15 cellular contexts compared by ENCODE assay signal in genomic region chr20:58173930-58174707, GRCh38. TPM values are rescaled to one million over a fixed set of nuclear protein-coding genes. Genes with fewer than 3 reads are reported as not detected.
DNase-seq lines count a peak whose midpoint lies in the region; ATAC-seq and TF ChIP-seq lines count a peak whose summit lies in the region.
"Had no signal": no experiment of that assay in that cellular context is flagged by ENCODE, and none has a peak within 500 bp of the region (broad histone marks: within the 10 kb centered on the region; RNA-seq: fewer than 3 reads in every experiment).

No MANE protein-coding gene starts in this region.

- WGBS in esophagus squamous epithelium, 2 donors = 51 to 65% methylated on average over 21 to 25 of the region's 26 CpGs

- no peak overlapping the region for H3K9ac ChIP-seq in neural progenitor cell

- peak overlapping the region; percentile 41 for H3K4me2 ChIP-seq in neural progenitor cell

- H3K79me2 ChIP-seq in neural progenitor cell (ENCODE audit: low read depth) = no peaks in the 10 kb centered on the region

- peaks cover 20% of the 10 kb centered on the region for H3K4me1 Mint-ChIP-seq in activated CD4-positive, alpha-beta T cell treated with anti-CD3 and anti-CD28 coated beads for 36 hours
- H3K4me1 Mint-ChIP-seq in activated CD4-positive, alpha-beta T cell treated with anti-CD3 and anti-CD28 coated beads, Interleukin-2, amount 10 ng/mL, durations not matched to agents 7 days and 5 days = peaks cover 12% of the 10 kb centered on the region
- peaks cover 48% of the 10 kb centered on the region for H3K4me1 Mint-ChIP-seq in neural progenitor cell

- H3K27ac ChIP-seq in esophagus squamous epithelium (peak overlapping the region; percentile 25 to 83 (median 72)), neural progenitor cell (no peak overlapping the region), uterus (peak overlapping the region; percentile 90 to 97)

- no peaks in the 10 kb centered on the region for H4K20me1 ChIP-seq in neural progenitor cell (ENCODE audit: low read depth)

- H2AFZ ChIP-seq in neural progenitor cell (replicated peaks) = peak overlapping the region; percentile 63

- H3K27me3 ChIP-seq in esophagus squamous epithelium (peaks cover 0 to 8% (median 0%) of the 10 kb centered on the region in 4 donors), neural progenitor cell (peaks cover 14% of the 10 kb centered on the region), uterus (no peaks in the 10 kb centered on the region)

- H3K4me3 ChIP-seq in esophagus squamous epithelium = peak overlapping the region in 2 of 4 donors; percentile 25 to 47
- H3K4me3 ChIP-seq in neural progenitor cell = no peak overlapping the region
- peak overlapping the region; percentile 30 to 34 for H3K4me3 ChIP-seq in uterus

- H3K9me3 Mint-ChIP-seq in activated CD4-positive, alpha-beta T cell treated with anti-CD3 and anti-CD28 coated beads for 36 hours (ENCODE audit: low read depth) = no peaks in the 10 kb centered on the region
- no peaks in the 10 kb centered on the region for H3K9me3 Mint-ChIP-seq in activated CD4-positive, alpha-beta T cell treated with anti-CD3 and anti-CD28 coated beads, Interleukin-2, amount 10 ng/mL, durations not matched to agents 7 days and 5 days
- no peaks in the 10 kb centered on the region for H3K9me3 Mint-ChIP-seq in neural progenitor cell
- H3K9me3 Mint-ChIP-seq: activated naive CD4-positive, alpha-beta T cell treated with anti-CD3 and anti-CD28 coated beads, Interleukin-2, amount 50 U/mL, for 24 hours had no signal

- H3K4me3 Mint-ChIP-seq in activated CD4-positive, alpha-beta T cell treated with anti-CD3 and anti-CD28 coated beads for 36 hours = no peak overlapping the region
- no peak overlapping the region for H3K4me3 Mint-ChIP-seq in activated CD4-positive, alpha-beta T cell treated with anti-CD3 and anti-CD28 coated beads, Interleukin-2, amount 10 ng/mL, durations not matched to agents 7 days and 5 days
- peak overlapping the region; percentile 53 for H3K4me3 Mint-ChIP-seq in neural progenitor cell
- H3K4me3 Mint-ChIP-seq: activated naive CD4-positive, alpha-beta T cell treated with anti-CD3 and anti-CD28 coated beads, Interleukin-2, amount 50 U/mL, for 24 hours had no signal

- CTCF ChIA-PET in activated CD4-positive, alpha-beta T cell treated with anti-CD3 and anti-CD28 coated beads for 36 hours (lab: Charles Lee) = interaction anchor here (0.8 kb wide), 1 partner anchor 578 kb away, joined by 4 read pairs; no protein-coding TSS in a partner anchor
- CTCF ChIA-PET in activated CD4-positive, alpha-beta T cell treated with anti-CD3 and anti-CD28 coated beads, Interleukin-2, amount 10 ng/mL, durations not matched to agents 7 days and 5 days (lab: Charles Lee) = no interaction called here

- H3K9me3 ChIP-seq in esophagus squamous epithelium (no peaks in the 10 kb centered on the region), neural progenitor cell (ENCODE audit: low read depth) (no peaks in the 10 kb centered on the region), uterus (no peaks in the 10 kb centered on the region)
- H3K9me3 ChIP-seq: spleen had no signal

- DNase-seq in activated CD4-positive, alpha-beta T cell treated with anti-CD3 and anti-CD28 coated beads for 36 hours = peak; percentile 13
- no peak for DNase-seq in activated CD4-positive, alpha-beta T cell treated with anti-CD3 and anti-CD28 coated beads, Interleukin-2, amount 10 ng/mL, durations not matched to agents 7 days and 5 days
- DNase-seq in esophagus squamous epithelium (lab: John Stamatoyannopoulos, UW) (no peak), neural progenitor cell (ENCODE audit: low spot score) (no peak), uterus (peak in 1 of 2 donors; percentile 39), HK-2 (ENCODE audit: unreplicated experiment) (no peak), NCI-H2081 (lab: John Stamatoyannopoulos, UW) (no peak)
- DNase-seq: activated CD4-positive, alpha-beta T cell treated with anti-CD3 and anti-CD28 coated beads, Interleukin-2, amount 50 U/mL, for 4 hours; dorsolateral prefrontal cortex; NCI-H1417 treated with DMSO at 0.1 percent for 48 hours; spleen had no signal

- TF ChIP-seq CTCF in esophagus squamous epithelium (IDR thresholded peaks at IDR 0.05) (no peak), neural progenitor cell (IDR thresholded peaks at IDR 0.05) (no peak), uterus (IDR thresholded peaks at IDR 0.05) (no peak)

- H3K36me3 Mint-ChIP-seq in activated CD4-positive, alpha-beta T cell treated with anti-CD3 and anti-CD28 coated beads for 36 hours (ENCODE audit: low read depth) = no peaks in the 10 kb centered on the region
- H3K36me3 Mint-ChIP-seq in activated CD4-positive, alpha-beta T cell treated with anti-CD3 and anti-CD28 coated beads, Interleukin-2, amount 10 ng/mL, durations not matched to agents 7 days and 5 days (ENCODE audit: low read depth) = no peaks in the 10 kb centered on the region
- no peaks in the 10 kb centered on the region for H3K36me3 Mint-ChIP-seq in neural progenitor cell
- H3K36me3 Mint-ChIP-seq: activated naive CD4-positive, alpha-beta T cell treated with anti-CD3 and anti-CD28 coated beads, Interleukin-2, amount 50 U/mL, for 24 hours had no signal

- H3K27me3 Mint-ChIP-seq in activated CD4-positive, alpha-beta T cell treated with anti-CD3 and anti-CD28 coated beads for 36 hours = peaks cover 5% of the 10 kb centered on the region
- peaks cover 7% of the 10 kb centered on the region for H3K27me3 Mint-ChIP-seq in activated CD4-positive, alpha-beta T cell treated with anti-CD3 and anti-CD28 coated beads, Interleukin-2, amount 10 ng/mL, durations not matched to agents 7 days and 5 days
- peaks cover 16% of the 10 kb centered on the region for H3K27me3 Mint-ChIP-seq in neural progenitor cell (ENCODE audit: insufficient read depth, low read depth)
- H3K27me3 Mint-ChIP-seq: activated naive CD4-positive, alpha-beta T cell treated with anti-CD3 and anti-CD28 coated beads, Interleukin-2, amount 50 U/mL, for 24 hours had no signal

- no peak overlapping the region for H3K27ac Mint-ChIP-seq in activated CD4-positive, alpha-beta T cell treated with anti-CD3 and anti-CD28 coated beads for 36 hours
- H3K27ac Mint-ChIP-seq in activated CD4-positive, alpha-beta T cell treated with anti-CD3 and anti-CD28 coated beads, Interleukin-2, amount 10 ng/mL, durations not matched to agents 7 days and 5 days = no peak overlapping the region
- H3K27ac Mint-ChIP-seq in neural progenitor cell = no peak overlapping the region
- H3K27ac Mint-ChIP-seq: activated naive CD4-positive, alpha-beta T cell treated with anti-CD3 and anti-CD28 coated beads, Interleukin-2, amount 50 U/mL, for 24 hours had no signal

- intact Hi-C loops in activated CD4-positive, alpha-beta T cell treated with anti-CD3 and anti-CD28 coated beads for 36 hours (cut with DNase I, micrococcal nuclease) = loop anchor here in 1 of 2 experiments (10.0 kb wide), 1 partner anchor 659 kb away; no protein-coding TSS in a partner anchor
- intact Hi-C loops in esophagus squamous epithelium (cut with DNase I) (no loop called here), uterus (cut with DNase I; ENCODE audit: low total_unique reads) (no loop called here)

- TF ChIP-seq POLR2A in esophagus squamous epithelium (IDR thresholded peaks at IDR 0.05) (no peak), uterus (IDR thresholded peaks at IDR 0.05) (peak in 1 of 2 donors; percentile 29)

- H3F3A ChIP-seq in neural progenitor cell (ENCODE audit: low read depth) = no peaks in the 10 kb centered on the region

- ATAC-seq in activated CD4-positive, alpha-beta T cell treated with anti-CD3 and anti-CD28 coated beads for 36 hours = no peak
- ATAC-seq in HG03571 (IDR thresholded peaks at IDR 0.05; ENCODE audit: unreplicated experiment) = no peak

- POLR2A ChIA-PET in activated CD4-positive, alpha-beta T cell treated with anti-CD3 and anti-CD28 coated beads for 36 hours (lab: Charles Lee) = no interaction called here
- POLR2A ChIA-PET in activated CD4-positive, alpha-beta T cell treated with anti-CD3 and anti-CD28 coated beads, Interleukin-2, amount 10 ng/mL, durations not matched to agents 7 days and 5 days (lab: Charles Lee) = no interaction called here

- no peaks in the 10 kb centered on the region for H3K36me3 ChIP-seq in esophagus squamous epithelium
- no peaks in the 10 kb centered on the region for H3K36me3 ChIP-seq in neural progenitor cell
- H3K36me3 ChIP-seq in uterus = no peaks in the 10 kb centered on the region
- H3K36me3 ChIP-seq: spleen had no signal

- H3K4me1 ChIP-seq in esophagus squamous epithelium (peaks cover 0 to 22% (median 16%) of the 10 kb centered on the region in 3 donors), neural progenitor cell (peaks cover 9% of the 10 kb centered on the region), uterus (no peaks in the 10 kb centered on the region)

RNA-seq across cellular contexts. Expression of gene ANKRD60, which starts 54.3 kb away (rescaled TPM):
- not detected for total RNA-seq in activated CD4-positive, alpha-beta T cell treated with anti-CD3 and anti-CD28 coated beads for 36 hours
- not detected for total RNA-seq in activated CD4-positive, alpha-beta T cell treated with anti-CD3 and anti-CD28 coated beads, Interleukin-2, amount 10 ng/mL, durations not matched to agents 7 days and 5 days
- total RNA-seq in esophagus squamous epithelium (not detected), neural progenitor cell (ENCODE audit: low replicate concordance) (not detected in 2 replicates), uterus (not detected)
- total RNA-seq: A172, mononuclear cell, spleen had no signal
